Comparison of ENCODE assay signal across 8 cellular contexts in the genomic region with DNA sequence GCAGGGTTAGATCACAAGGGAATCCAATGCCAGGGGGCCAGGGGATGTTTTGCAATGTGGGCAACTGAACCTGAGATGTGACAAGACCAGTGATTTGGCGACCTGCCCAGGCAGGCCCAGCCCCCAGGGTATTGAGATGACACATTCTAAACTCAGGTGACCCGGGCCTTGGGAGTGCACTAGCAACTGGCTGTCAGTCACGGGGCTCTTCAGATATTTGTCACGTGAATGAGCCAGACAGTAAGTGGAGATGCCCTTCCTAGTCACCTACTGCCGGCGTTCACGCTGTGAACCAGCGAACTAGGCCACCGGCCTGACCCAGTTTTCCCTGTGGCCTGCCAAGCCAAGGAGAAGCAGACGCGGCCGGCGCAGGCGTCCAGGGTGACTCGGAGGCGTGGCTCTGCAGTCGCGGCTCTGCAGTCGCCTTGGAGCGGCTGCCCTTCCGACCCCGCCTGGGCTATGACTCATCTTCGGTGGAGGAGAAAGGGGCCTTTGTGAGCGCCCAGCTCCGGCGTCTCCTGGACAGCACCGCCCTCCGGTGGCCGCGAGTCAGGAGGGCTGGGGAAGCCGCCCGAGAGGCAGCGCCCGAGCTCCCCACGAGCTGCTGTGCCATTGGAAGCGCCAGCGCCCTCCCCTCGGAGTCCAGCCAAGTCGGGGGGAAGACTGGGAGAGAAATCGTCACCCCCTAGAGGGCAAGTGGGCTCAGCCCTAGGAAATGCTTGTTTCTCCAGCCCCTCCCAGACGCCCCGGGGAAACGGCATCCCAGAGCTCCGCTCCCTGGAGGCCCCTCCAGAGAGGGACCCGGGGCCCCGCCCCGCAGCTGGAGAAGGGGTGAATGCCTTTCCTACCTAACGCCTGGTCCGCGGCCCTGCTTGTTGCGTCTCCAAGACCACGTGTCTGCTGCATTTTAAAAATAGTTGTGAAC. TPM values are rescaled to one million over a fixed set of nuclear protein-coding genes. Genes with fewer than 3 reads are reported as not detected.
DNase-seq lines count a peak whose midpoint lies in the region; ATAC-seq and TF ChIP-seq lines count a peak whose summit lies in the region.

No MANE protein-coding gene starts in this region.

- DNase-seq in C1 segment of cervical spinal cord (lab: John Stamatoyannopoulos, UW) (peak; percentile 50 to 99 (median 96)), NCI-H69 (lab: John Stamatoyannopoulos, UW) (peak; percentile 98), dermis microvascular lymphatic vessel endothelial cell (ENCODE audit: low read depth in 2 of 2) (peak; percentile 78 to 98), lower leg skin (ENCODE audit: low spot score in 2 of 2) (peak; percentile 96 to 100)
- peak; percentile 84 to 86 for DNase-seq in activated CD4-positive, alpha-beta T cell treated with anti-CD3 and anti-CD28 coated beads, Interleukin-2, amount 50 U/mL, for 4 hours
- DNase-seq in stimulated activated CD4-positive, alpha-beta T cell treated with anti-CD3 and anti-CD28 coated beads, Interleukin-4, amount 100 ng/mL, for 4 hours = peak; percentile 77 to 85

- intact Hi-C loops in lower leg skin (cut with DNase I; ENCODE audit: low total_unique reads) = no loop called here

- 1% methylated on average over 22 to 33 of the region's 52 CpGs for WGBS in lower leg skin, 2 donors

- peak overlapping the region; percentile 20 for H3K4me3 ChIP-seq in lower leg skin (ENCODE audit: low read depth, poor library complexity, severe bottlenecking)

- peak in 1 of 3 donors; percentile 80 for TF ChIP-seq CTCF in lower leg skin (IDR thresholded peaks at IDR 0.05)

- ATAC-seq in GM19324 (IDR thresholded peaks at IDR 0.05; ENCODE audit: low FRiP score, unreplicated experiment) (peak; percentile 93), HG03460 (IDR thresholded peaks at IDR 0.05; ENCODE audit: unreplicated experiment) (peak; percentile 82)

- TF ChIP-seq POLR2A in lower leg skin (IDR thresholded peaks at IDR 0.05) = no peak

RNA-seq across cellular contexts. Expression of gene WSB1, which starts 38.8 kb away (rescaled TPM):
- total RNA-seq in dermis microvascular lymphatic vessel endothelial cell (257 and 821 TPM in 2 replicates), lower leg skin (100 to 1,000 TPM in 1 of 4 donors, 10 to 100 TPM in 3; 33.1 to 105 (median 55.6) TPM)

Comparison
In these comparisons a context has a peak if more than half of its experiments do, and no peak if none do; other contexts are left out.
1. Peak in every context shown above with its lines: DNase-seq, ATAC-seq and H3K4me3 ChIP-seq.